In the genomic region with DNA sequence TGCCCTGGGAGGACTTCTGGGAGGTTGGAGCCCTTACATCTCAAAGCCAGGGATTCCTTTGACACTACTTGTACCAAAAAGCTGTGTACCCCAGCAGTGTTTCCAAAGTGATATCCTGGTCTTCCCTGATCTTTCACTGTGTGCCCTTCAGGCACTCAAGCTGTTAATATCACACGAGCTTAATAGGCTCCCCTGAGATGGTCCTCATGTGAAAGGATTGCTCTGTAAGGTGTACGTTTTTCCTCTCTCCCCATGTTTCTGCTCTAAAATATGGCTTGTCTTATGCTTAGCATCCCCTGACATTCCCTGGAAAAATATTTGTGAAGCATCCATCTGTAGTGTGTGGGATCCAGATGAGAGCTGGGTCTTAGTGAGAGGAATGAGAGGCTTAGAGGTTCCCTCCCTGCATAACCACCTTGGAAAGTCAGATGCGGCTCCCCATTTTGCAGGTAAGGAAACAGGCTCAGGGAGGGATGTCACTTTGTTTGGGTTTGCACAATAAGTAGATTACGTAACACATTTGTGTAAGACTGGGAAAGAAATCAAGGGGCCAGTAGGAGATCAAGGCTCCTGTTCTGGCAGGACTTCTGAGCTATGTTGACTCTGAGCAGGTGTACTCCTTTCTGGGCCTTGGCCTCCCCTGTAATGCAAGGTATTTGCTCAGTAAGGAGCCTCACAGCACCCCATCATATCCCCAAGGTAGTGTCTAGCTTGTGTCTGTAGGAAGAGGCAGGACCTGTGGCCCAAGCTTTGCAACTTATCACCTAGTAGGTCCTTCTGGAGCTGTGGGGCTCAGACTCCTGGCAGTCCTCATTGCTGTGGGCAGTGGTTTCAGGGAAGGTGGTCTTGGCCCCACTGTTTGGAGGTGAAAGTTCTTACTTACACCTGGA, we compare ENCODE assay signal across 1 cellular context.
TF ChIP-seq lines count a peak whose summit lies in the region.

No MANE protein-coding gene starts in this region.

TF ChIP-seq in HepG2, 621 proteins besides CTCF, POLR2A, EP300 and RAD21 (continued from another document):
- 0 out of 2 replicates have a peak, but pooled peaks have one; percentile 16 for TF ChIP-seq NR2F6 (IDR thresholded peaks at IDR 0.05)
- no peak for TF ChIP-seq NR2F6 (CRISPR knock-in tag; IDR thresholded peaks at IDR 0.05)
- TF ChIP-seq SALL2 (CRISPR knock-in tag; IDR thresholded peaks at IDR 0.05): 0 out of 2 replicates have a peak, but pooled peaks have one; percentile 10
- TF ChIP-seq TMF1 (CRISPR knock-in tag; IDR thresholded peaks at IDR 0.05; ENCODE audit: low read depth): peak; percentile 70; the same call in 1 of the 2 replicates
- TF ChIP-seq ZNF549 (CRISPR knock-in tag; IDR thresholded peaks at IDR 0.05): no peak
- no peak for TF ChIP-seq ZNF253 (CRISPR knock-in tag; IDR thresholded peaks at IDR 0.05; ENCODE audit: borderline replicate concordance)
- TF ChIP-seq, protein P1, sequence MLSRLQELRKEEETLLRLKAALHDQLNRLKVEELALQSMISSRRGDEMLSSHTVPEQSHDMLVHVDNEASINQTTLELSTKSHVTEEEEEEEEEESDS (CRISPR knock-in tag; IDR thresholded peaks at IDR 0.05; ENCODE audit: borderline replicate concordance): peak; percentile 49; the same call in 1 of the 2 replicates
- TF ChIP-seq HNF4G (IDR thresholded peaks at IDR 0.05; ENCODE audit: borderline replicate concordance, low read depth, low read length): no peak
- 0 out of 2 replicates have a peak, but pooled peaks have one; percentile 3 for TF ChIP-seq HNF4G (CRISPR knock-in tag; IDR thresholded peaks at IDR 0.05; ENCODE audit: borderline replicate concordance, low read depth)
- TF ChIP-seq PRMT3 (CRISPR knock-in tag; IDR thresholded peaks at IDR 0.05; ENCODE audit: borderline replicate concordance, low read depth): no peak
- TF ChIP-seq, protein P2, sequence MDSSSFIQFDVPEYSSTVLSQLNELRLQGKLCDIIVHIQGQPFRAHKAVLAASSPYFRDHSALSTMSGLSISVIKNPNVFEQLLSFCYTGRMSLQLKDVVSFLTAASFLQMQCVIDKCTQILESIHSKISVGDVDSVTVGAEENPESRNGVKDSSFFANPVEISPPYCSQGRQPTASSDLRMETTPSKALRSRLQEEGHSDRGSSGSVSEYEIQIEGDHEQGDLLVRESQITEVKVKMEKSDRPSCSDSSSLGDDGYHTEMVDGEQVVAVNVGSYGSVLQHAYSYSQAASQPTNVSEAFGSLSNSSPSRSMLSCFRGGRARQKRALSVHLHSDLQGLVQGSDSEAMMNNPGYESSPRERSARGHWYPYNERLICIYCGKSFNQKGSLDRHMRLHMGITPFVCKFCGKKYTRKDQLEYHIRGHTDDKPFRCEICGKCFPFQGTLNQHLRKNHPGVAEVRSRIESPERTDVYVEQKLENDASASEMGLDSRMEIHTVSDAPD (CRISPR knock-in tag; IDR thresholded peaks at IDR 0.05): 0 out of 2 replicates have a peak, but pooled peaks have one; percentile 22
- TF ChIP-seq BORCS8-MEF2B (CRISPR knock-in tag; IDR thresholded peaks at IDR 0.05): 0 out of 2 replicates have a peak, but pooled peaks have one; percentile 7
- TF ChIP-seq ARID2 (CRISPR knock-in tag; IDR thresholded peaks at IDR 0.05; ENCODE audit: borderline replicate concordance): peak; percentile 91; the same call in 1 of the 2 replicates
- TF ChIP-seq, protein P3, sequence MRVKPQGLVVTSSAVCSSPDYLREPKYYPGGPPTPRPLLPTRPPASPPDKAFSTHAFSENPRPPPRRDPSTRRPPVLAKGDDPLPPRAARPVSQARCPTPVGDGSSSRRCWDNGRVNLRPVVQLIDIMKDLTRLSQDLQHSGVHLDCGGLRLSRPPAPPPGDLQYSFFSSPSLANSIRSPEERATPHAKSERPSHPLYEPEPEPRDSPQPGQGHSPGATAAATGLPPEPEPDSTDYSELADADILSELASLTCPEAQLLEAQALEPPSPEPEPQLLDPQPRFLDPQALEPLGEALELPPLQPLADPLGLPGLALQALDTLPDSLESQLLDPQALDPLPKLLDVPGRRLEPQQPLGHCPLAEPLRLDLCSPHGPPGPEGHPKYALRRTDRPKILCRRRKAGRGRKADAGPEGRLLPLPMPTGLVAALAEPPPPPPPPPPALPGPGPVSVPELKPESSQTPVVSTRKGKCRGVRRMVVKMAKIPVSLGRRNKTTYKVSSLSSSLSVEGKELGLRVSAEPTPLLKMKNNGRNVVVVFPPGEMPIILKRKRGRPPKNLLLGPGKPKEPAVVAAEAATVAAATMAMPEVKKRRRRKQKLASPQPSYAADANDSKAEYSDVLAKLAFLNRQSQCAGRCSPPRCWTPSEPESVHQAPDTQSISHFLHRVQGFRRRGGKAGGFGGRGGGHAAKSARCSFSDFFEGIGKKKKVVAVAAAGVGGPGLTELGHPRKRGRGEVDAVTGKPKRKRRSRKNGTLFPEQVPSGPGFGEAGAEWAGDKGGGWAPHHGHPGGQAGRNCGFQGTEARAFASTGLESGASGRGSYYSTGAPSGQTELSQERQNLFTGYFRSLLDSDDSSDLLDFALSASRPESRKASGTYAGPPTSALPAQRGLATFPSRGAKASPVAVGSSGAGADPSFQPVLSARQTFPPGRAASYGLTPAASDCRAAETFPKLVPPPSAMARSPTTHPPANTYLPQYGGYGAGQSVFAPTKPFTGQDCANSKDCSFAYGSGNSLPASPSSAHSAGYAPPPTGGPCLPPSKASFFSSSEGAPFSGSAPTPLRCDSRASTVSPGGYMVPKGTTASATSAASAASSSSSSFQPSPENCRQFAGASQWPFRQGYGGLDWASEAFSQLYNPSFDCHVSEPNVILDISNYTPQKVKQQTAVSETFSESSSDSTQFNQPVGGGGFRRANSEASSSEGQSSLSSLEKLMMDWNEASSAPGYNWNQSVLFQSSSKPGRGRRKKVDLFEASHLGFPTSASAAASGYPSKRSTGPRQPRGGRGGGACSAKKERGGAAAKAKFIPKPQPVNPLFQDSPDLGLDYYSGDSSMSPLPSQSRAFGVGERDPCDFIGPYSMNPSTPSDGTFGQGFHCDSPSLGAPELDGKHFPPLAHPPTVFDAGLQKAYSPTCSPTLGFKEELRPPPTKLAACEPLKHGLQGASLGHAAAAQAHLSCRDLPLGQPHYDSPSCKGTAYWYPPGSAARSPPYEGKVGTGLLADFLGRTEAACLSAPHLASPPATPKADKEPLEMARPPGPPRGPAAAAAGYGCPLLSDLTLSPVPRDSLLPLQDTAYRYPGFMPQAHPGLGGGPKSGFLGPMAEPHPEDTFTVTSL (CRISPR knock-in tag; IDR thresholded peaks at IDR 0.05; ENCODE audit: borderline replicate concordance): peak; percentile 15; the same call in 1 of the 2 replicates
- peak; percentile 73; the same call in 1 of the 2 replicates for TF ChIP-seq SNAPC2 (CRISPR knock-in tag; IDR thresholded peaks at IDR 0.05)
- no peak for TF ChIP-seq BHLHE40 (IDR thresholded peaks at IDR 0.05; ENCODE audit: low read length)
- TF ChIP-seq AHR (CRISPR knock-in tag; IDR thresholded peaks at IDR 0.05): no peak
- no peak for TF ChIP-seq RBM39 (IDR thresholded peaks at IDR 0.05; ENCODE audit: low read depth, low read length, poor library complexity, severe bottlenecking)
- 0 out of 2 replicates have a peak, but pooled peaks have one; percentile 41 for TF ChIP-seq ZNF256 (CRISPR knock-in tag; conservative IDR thresholded peaks at IDR 0.05)
- TF ChIP-seq TOPORS (CRISPR knock-in tag; IDR thresholded peaks at IDR 0.05): peak; percentile 79; the same call in 1 of the 2 replicates
- TF ChIP-seq FOXA3 (CRISPR knock-in tag; IDR thresholded peaks at IDR 0.05): peak; percentile 53; the same call in 1 of the 2 replicates
- TF ChIP-seq CEBPB (IDR thresholded peaks at IDR 0.05; ENCODE audit: borderline replicate concordance, low read depth, low read length): peak; percentile 92
- TF ChIP-seq, protein P4, sequence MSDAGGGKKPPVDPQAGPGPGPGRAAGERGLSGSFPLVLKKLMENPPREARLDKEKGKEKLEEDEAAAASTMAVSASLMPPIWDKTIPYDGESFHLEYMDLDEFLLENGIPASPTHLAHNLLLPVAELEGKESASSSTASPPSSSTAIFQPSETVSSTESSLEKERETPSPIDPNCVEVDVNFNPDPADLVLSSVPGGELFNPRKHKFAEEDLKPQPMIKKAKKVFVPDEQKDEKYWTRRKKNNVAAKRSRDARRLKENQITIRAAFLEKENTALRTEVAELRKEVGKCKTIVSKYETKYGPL (CRISPR knock-in tag; IDR thresholded peaks at IDR 0.05): peak; percentile 65; the same call in 1 of the 2 replicates
- 0 out of 2 replicates have a peak, but pooled peaks have one; percentile 36 for TF ChIP-seq ZNF331 (CRISPR knock-in tag; IDR thresholded peaks at IDR 0.05)
- TF ChIP-seq IRX3 (CRISPR knock-in tag; IDR thresholded peaks at IDR 0.05; ENCODE audit: borderline replicate concordance, low read depth): 0 out of 2 replicates have a peak, but pooled peaks have one; percentile 51
- TF ChIP-seq RFXAP (CRISPR knock-in tag; IDR thresholded peaks at IDR 0.05; ENCODE audit: borderline replicate concordance): 0 out of 2 replicates have a peak, but pooled peaks have one; percentile 26
